Comparison of ENCODE assay signal across 8 cellular contexts in the genomic region with DNA sequence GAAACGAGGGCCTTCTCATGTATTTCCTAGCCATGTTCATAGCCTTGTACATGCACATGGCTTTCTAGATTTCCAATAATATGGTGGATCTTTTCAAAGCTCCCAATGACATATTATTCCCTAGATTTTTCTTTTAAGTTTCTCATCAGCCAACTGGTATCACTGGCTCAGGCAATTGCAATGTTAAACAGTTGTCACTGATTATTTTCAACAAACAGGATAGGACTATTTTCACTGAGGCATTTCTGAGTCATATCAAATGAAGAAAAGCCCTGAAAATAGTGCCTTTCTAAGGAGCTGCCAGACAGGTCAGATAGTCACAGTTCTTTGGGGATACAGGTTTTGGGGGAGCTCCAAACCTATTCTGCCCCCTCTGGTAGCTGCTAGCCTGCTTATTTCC.
"Had no signal": no experiment of that assay in that cellular context is flagged by ENCODE, and none has a peak within 500 bp of the region (broad histone marks: within the 10 kb centered on the region; RNA-seq: fewer than 3 reads in every experiment).

No MANE protein-coding gene starts in this region.

- FAIRE-seq: G401.6, GM12878, GM12891, GM12892, GM18507, GM19239 had no signal

- H3K4me3 ChIP-seq: GM12878 had no signal

- DNase-seq: GDM1, GF-D8 had no signal

- ATAC-seq: GM12878 had no signal
